Comparison of ENCODE assay signal across 19 cellular contexts in the genomic region with DNA sequence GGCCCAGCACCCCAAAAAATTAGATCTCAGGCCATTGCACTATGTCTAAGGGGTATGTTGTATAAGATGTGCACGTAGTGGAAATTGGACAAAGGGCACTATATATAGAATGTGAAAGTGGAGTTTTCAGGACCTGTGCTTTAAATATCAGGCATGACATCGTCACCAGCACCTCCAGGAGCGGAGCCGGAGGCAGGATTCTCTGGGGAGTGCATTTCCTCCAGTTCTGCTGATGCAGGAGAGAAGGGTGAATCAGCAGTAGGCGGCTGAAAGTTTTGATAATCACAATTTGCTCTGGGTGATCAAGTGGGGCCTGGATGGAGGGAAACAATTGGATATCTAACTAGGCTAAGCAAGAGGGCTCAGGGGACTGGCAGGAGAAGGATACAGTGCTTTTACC.
DNase-seq lines count a peak whose midpoint lies in the region; ATAC-seq and TF ChIP-seq lines count a peak whose summit lies in the region.
"Had no signal": no experiment of that assay in that cellular context is flagged by ENCODE, and none has a peak within 500 bp of the region (broad histone marks: within the 10 kb centered on the region; RNA-seq: fewer than 3 reads in every experiment).

No MANE protein-coding gene starts in this region.

- no peak overlapping the region for H3K4me3 Mint-ChIP-seq in H9
- no peak overlapping the region for H3K4me3 Mint-ChIP-seq in natural killer cell treated with Interleukin-12 subunit alpha and Interleukin-12 subunit beta and Interleukin-15 and Interleukin-18, amount 100 ng/mL, for 72 hours
- H3K4me3 Mint-ChIP-seq: B cell; CD4-positive, CD25-positive, alpha-beta regulatory T cell; CD8-positive, alpha-beta T cell; GM23338; HFFc6 had no signal

- H2BK15ac ChIP-seq in H9 (ENCODE audit: low read depth, low read length): no peak overlapping the region

- no peak overlapping the region for H2BK120ac ChIP-seq in H9 (ENCODE audit: low read depth, low read length, poor library complexity, severe bottlenecking)

- H3K4me1 Mint-ChIP-seq in H9: peaks cover 16 to 17% of the 10 kb centered on the region in 2 experiments
- H3K4me1 Mint-ChIP-seq in natural killer cell treated with Interleukin-12 subunit alpha and Interleukin-12 subunit beta and Interleukin-15 and Interleukin-18, amount 100 ng/mL, for 72 hours (ENCODE audit: low read depth in 2 of 2): no peaks in the 10 kb centered on the region
- H3K4me1 Mint-ChIP-seq: B cell; CD4-positive, CD25-positive, alpha-beta regulatory T cell had no signal

- no peak overlapping the region for H4K8ac ChIP-seq in H9 (replicated peaks; ENCODE audit: insufficient read length, low read depth, low read length)

- no peak for ATAC-seq in natural killer cell treated with Interleukin-12 subunit alpha and Interleukin-12 subunit beta and Interleukin-15 and Interleukin-18, amount 100 ng/mL, for 72 hours
- no peak for ATAC-seq in HG02588 (IDR thresholded peaks at IDR 0.05; ENCODE audit: unreplicated experiment)
- ATAC-seq: CD8-positive, alpha-beta T cell; GM23338 had no signal

- no peak overlapping the region for H2BK12ac ChIP-seq in H9 (ENCODE audit: insufficient read length, low read depth, low read length)

- DNase-seq in H9 (no peak), caudate nucleus (lab: John Stamatoyannopoulos, UW) (peak in 39 of 61 donors; percentile 5 to 85 (median 39)), putamen (ENCODE audit: low spot score) (peak; percentile 61), C1 segment of cervical spinal cord (lab: John Stamatoyannopoulos, UW) (no peak), activated T-cell treated with anti-CD3 and anti-CD28 coated beads for 4 hours (no peak)
- DNase-seq in natural killer cell treated with Interleukin-12 subunit alpha and Interleukin-12 subunit beta and Interleukin-15 and Interleukin-18, amount 100 ng/mL, for 72 hours (ENCODE audit: low spot score): no peak
- DNase-seq: Caco-2; CD4-positive, CD25-positive, alpha-beta regulatory T cell; CD8-positive, alpha-beta T cell; DMS79; GF-D8; HFFc6 had no signal

- H3K79me2 ChIP-seq in H9 (ENCODE audit: insufficient read depth, low read length): no peaks in the 10 kb centered on the region; the same call in 1 of the 2 replicates

- no peak overlapping the region for H4K91ac ChIP-seq in H9 (ENCODE audit: insufficient read length, low read depth, low read length)

- no peak overlapping the region for H4K5ac ChIP-seq in H9 (ENCODE audit: insufficient read length, low read depth, low read length)

- H3K14ac ChIP-seq in H9 (ENCODE audit: insufficient read depth, low read length): no peak overlapping the region

- no peaks in the 10 kb centered on the region for H3K9me3 Mint-ChIP-seq in H9
- H3K9me3 Mint-ChIP-seq in natural killer cell treated with Interleukin-12 subunit alpha and Interleukin-12 subunit beta and Interleukin-15 and Interleukin-18, amount 100 ng/mL, for 72 hours: peaks cover 11% of the 10 kb centered on the region
- H3K9me3 Mint-ChIP-seq: CD8-positive, alpha-beta T cell; GM23338; HFFc6 had no signal

- no peak overlapping the region for H3T11ph ChIP-seq in H9 (ENCODE audit: low read length)

- H3K9me3 ChIP-seq in BLaER1 (no peaks in the 10 kb centered on the region), H9 (ENCODE audit: control insufficient read depth, low read depth, low read length) (no peaks in the 10 kb centered on the region)
- H3K9me3 ChIP-seq: Caco-2, HAP-1 had no signal

- no peak overlapping the region for H2AK5ac ChIP-seq in H9 (ENCODE audit: insufficient read length, low read length)

- H3K4me2 ChIP-seq in BLaER1 (peak overlapping the region; percentile 39), H9 (ENCODE audit: insufficient read depth, insufficient read length, low read length) (no peak overlapping the region)
- H3K4me2 ChIP-seq: GM23338 had no signal

- peak overlapping the region in 2 of 3 experiments; percentile 36 to 45; a peak in 1 of 7 replicates for H3K27ac Mint-ChIP-seq in H9
- H3K27ac Mint-ChIP-seq in natural killer cell treated with Interleukin-12 subunit alpha and Interleukin-12 subunit beta and Interleukin-15 and Interleukin-18, amount 100 ng/mL, for 72 hours: no peak overlapping the region
- H3K27ac Mint-ChIP-seq: B cell; CD4-positive, CD25-positive, alpha-beta regulatory T cell; CD8-positive, alpha-beta T cell; GM23338; HFFc6 had no signal

- H3K56ac ChIP-seq in H9 (ENCODE audit: insufficient read length, low read depth, low read length): no peak overlapping the region

- H3K4me1 ChIP-seq in BLaER1: peaks cover 8% of the 10 kb centered on the region
- 0 out of 2 replicates have a peak, but pooled peaks cover 5% of the 10 kb centered on the region for H3K4me1 ChIP-seq in H9 (ENCODE audit: insufficient read depth, low read length)
- H3K4me1 ChIP-seq: Caco-2, HAP-1 had no signal

- no peak overlapping the region for H3K4ac ChIP-seq in H9 (ENCODE audit: low read depth, low read length)

- no peaks in the 10 kb centered on the region for H3K36me3 ChIP-seq in BLaER1
- H3K36me3 ChIP-seq: HAP-1 had no signal

- no peaks in the 10 kb centered on the region for H4K20me1 ChIP-seq in BLaER1
- H4K20me1 ChIP-seq in H9 (ENCODE audit: control insufficient read depth, insufficient read depth, insufficient read length): no peaks in the 10 kb centered on the region

- H3K23ac ChIP-seq in H9 (ENCODE audit: insufficient read length, low read depth, low read length): no peak overlapping the region

- H3K9ac ChIP-seq in BLaER1 (no peak overlapping the region), H9 (ENCODE audit: extremely low read depth, insufficient read length, low read length) (no peak overlapping the region)

- H2BK5ac ChIP-seq in H9 (ENCODE audit: insufficient read length, low read length): no peak overlapping the region

- H3K27me3 ChIP-seq in BLaER1 (no peaks in the 10 kb centered on the region), H9 (ENCODE audit: insufficient read depth, low read length) (no peaks in the 10 kb centered on the region)

- no peak overlapping the region for H3K27ac ChIP-seq in BLaER1
- no peak overlapping the region for H3K27ac ChIP-seq in H9 (ENCODE audit: insufficient read length, low read depth, low read length)
- H3K27ac ChIP-seq in caudate nucleus (ENCODE audit: low read depth, low read length): peak overlapping the region; percentile 38
- H3K27ac ChIP-seq: 22Rv1, C4-2B had no signal

- no peaks in the 10 kb centered on the region for H3K79me1 ChIP-seq in H9 (ENCODE audit: insufficient read depth, low read depth, low read length, poor library complexity, severe bottlenecking)

- no peak for TF ChIP-seq CTCF in H9 (conservative IDR thresholded peaks at IDR 0.05)

- no CpG with 5 or more reads among the region's 5 CpGs for WGBS in H9 (ENCODE audit: extremely low coverage, insufficient read length, low lambda C conversion rate)

- no peak overlapping the region for H2BK20ac ChIP-seq in H9 (ENCODE audit: low read depth, low read length, poor library complexity, severe bottlenecking)

- no peaks in the 10 kb centered on the region; the same call in 1 of the 2 replicates for H3K27me3 Mint-ChIP-seq in H9 (ENCODE audit: low read depth)
- H3K27me3 Mint-ChIP-seq in natural killer cell treated with Interleukin-12 subunit alpha and Interleukin-12 subunit beta and Interleukin-15 and Interleukin-18, amount 100 ng/mL, for 72 hours: peaks cover 10 to 16% of the 10 kb centered on the region in 2 donors
- H3K27me3 Mint-ChIP-seq: CD4-positive, CD25-positive, alpha-beta regulatory T cell had no signal

- peaks cover 13 to 19% (median 18%) of the 10 kb centered on the region in 3 experiments for H3K36me3 Mint-ChIP-seq in H9 (ENCODE audit: insufficient read depth in 1 of 3, low read depth in 3 of 3)
- H3K36me3 Mint-ChIP-seq in natural killer cell treated with Interleukin-12 subunit alpha and Interleukin-12 subunit beta and Interleukin-15 and Interleukin-18, amount 100 ng/mL, for 72 hours: no peaks in the 10 kb centered on the region
- H3K36me3 Mint-ChIP-seq: CD4-positive, CD25-positive, alpha-beta regulatory T cell; CD8-positive, alpha-beta T cell had no signal

- no peaks in the 10 kb centered on the region for H3K23me2 ChIP-seq in H9 (ENCODE audit: insufficient read length, low read depth, low read length, poor library complexity, severe bottlenecking)

- H3K18ac ChIP-seq in H9 (ENCODE audit: insufficient read length, low read depth, low read length): no peak overlapping the region

- no peak overlapping the region for H2AFZ ChIP-seq in H9 (ENCODE audit: low read length)
- H2AFZ ChIP-seq: GM23338 had no signal

- no peak overlapping the region for H3K4me3 ChIP-seq in BLaER1
- H3K4me3 ChIP-seq: GM23338, HAP-1 had no signal

Comparison
In these comparisons a context has a peak if more than half of its experiments do, and no peak if none do; other contexts are left out.
1. DNase-seq: peak in caudate nucleus (39 of 61) and putamen (single experiment); none in H9 (single experiment), C1 segment of cervical spinal cord (0 of 14), activated T-cell treated with anti-CD3 and anti-CD28 coated beads for 4 hours (single experiment) and natural killer cell treated with Interleukin-12 subunit alpha and Interleukin-12 subunit beta and Interleukin-15 and Interleukin-18, amount 100 ng/mL, for 72 hours (single experiment).
2. H3K27ac Mint-ChIP-seq: peak in H9 (2 of 3); none in natural killer cell treated with Interleukin-12 subunit alpha and Interleukin-12 subunit beta and Interleukin-15 and Interleukin-18, amount 100 ng/mL, for 72 hours (0 of 2).